Comparison of ENCODE assay signal across 22 cellular contexts in genomic region chr15:70437882-70438331, GRCh38.
DNase-seq lines count a peak whose midpoint lies in the region; ATAC-seq, FAIRE-seq and TF ChIP-seq lines count a peak whose summit lies in the region.
"Had no signal": no experiment of that assay in that cellular context is flagged by ENCODE, and none has a peak within 500 bp of the region (broad histone marks: within the 10 kb centered on the region; RNA-seq: fewer than 3 reads in every experiment).

No MANE protein-coding gene starts in this region.

- no peaks in the 10 kb centered on the region for H3K36me3 ChIP-seq in Caco-2 (ENCODE audit: control insufficient read depth, insufficient read depth, low read length)
- H3K36me3 ChIP-seq in HCT116 (ENCODE audit: control insufficient read depth in 1 of 2, insufficient read depth in 2 of 2, low read length in 2 of 2): no peaks in the 10 kb centered on the region
- H3K36me3 ChIP-seq in RWPE2 (ENCODE audit: low read depth): no peaks in the 10 kb centered on the region
- H3K36me3 ChIP-seq: breast epithelium, left lung, SJSA1, thyroid gland had no signal

- intact Hi-C loops in Caco-2 (cut with micrococcal nuclease; ENCODE audit: unreplicated experiment): no loop called here
- intact Hi-C loops in HCT116 (cut with micrococcal nuclease): no loop called here
- intact Hi-C loops in CD4-positive, alpha-beta T cell (cut with DNase I, micrococcal nuclease): no loop called here

- H3K27me3 Mint-ChIP-seq in Caco-2 (ENCODE audit: insufficient read depth, unreplicated experiment): no peaks in the 10 kb centered on the region
- H3K27me3 Mint-ChIP-seq in CD4-positive, alpha-beta T cell: peaks cover 13% of the 10 kb centered on the region

- FAIRE-seq in frontal cortex (lab: Jason Lieb, UNC): no peak
- FAIRE-seq: small intestine had no signal

- TF ChIP-seq CTCF in Caco-2 (IDR thresholded peaks at IDR 0.05; ENCODE audit: insufficient read depth in 1 of 2, low read depth in 1 of 2, low read length in 1 of 2, severe bottlenecking in 1 of 2, unreplicated experiment in 1 of 2) (no peak), HCT116 (IDR thresholded peaks at IDR 0.05 in 2 of 3, conservative IDR thresholded peaks at IDR 0.05 in 1 of 3; ENCODE audit: borderline replicate concordance in 1 of 3, insufficient read depth in 1 of 3, low read depth in 2 of 3, low read length in 2 of 3) (no peak), RWPE2 (IDR thresholded peaks at IDR 0.05; ENCODE audit: poor library complexity, severe bottlenecking) (peak; percentile 91), fibroblast of mammary gland (conservative IDR thresholded peaks at IDR 0.05; ENCODE audit: control insufficient read depth, insufficient read depth, low read depth, low read length) (no peak)
- no peak for TF ChIP-seq CTCF in CD4-positive, alpha-beta T cell (IDR thresholded peaks at IDR 0.05)

- ATAC-seq in HCT116: no peak
- ATAC-seq in RWPE2 (ENCODE audit: low read depth): peak; percentile 93
- no peak for ATAC-seq in HG03571 (IDR thresholded peaks at IDR 0.05; ENCODE audit: unreplicated experiment)
- no peak for ATAC-seq in CD4-positive, alpha-beta T cell (ENCODE audit: poor library complexity)
- ATAC-seq: left lung had no signal

- CTCF ChIA-PET in Caco-2 (lab: Charles Lee) (interaction anchor here (1.1 kb wide), 1 partner anchor 25 kb away, joined by 4 read pairs; no protein-coding TSS in a partner anchor), HCT116 (lab: Charles Lee) (no interaction called here)
- CTCF ChIA-PET in CD4-positive, alpha-beta T cell (lab: Charles Lee): no interaction called here

- no peak overlapping the region for H3K27ac Mint-ChIP-seq in Caco-2 (ENCODE audit: unreplicated experiment)
- no peak overlapping the region for H3K27ac Mint-ChIP-seq in CD4-positive, alpha-beta T cell
- H3K27ac Mint-ChIP-seq: activated CD4-positive, alpha-beta T cell treated with anti-CD3 and anti-CD28 coated beads, Interleukin-2, amount 10 ng/mL, durations not matched to agents 24 days and 14 days; activated naive CD8-positive, alpha-beta T cell treated with anti-CD3 and anti-CD28 coated beads for 36 hours; HFFc6 had no signal

- BruUV-seq in Caco-2 (replicated peaks; lab: Mats Ljungman, UMichigan) (no TSS peak), HCT116 (replicated peaks; lab: Mats Ljungman, UMichigan) (no TSS peak)

- H3K27ac ChIP-seq in HCT116 (ENCODE audit: low read depth, low read length): no peak overlapping the region
- peak overlapping the region; percentile 48 for H3K27ac ChIP-seq in RWPE2 (ENCODE audit: poor library complexity, severe bottlenecking)
- no peak overlapping the region for H3K27ac ChIP-seq in CD4-positive, alpha-beta T cell (ENCODE audit: low read depth, low read length)
- H3K27ac ChIP-seq: breast epithelium, left lung, parathyroid adenoma, SJSA1, thyroid gland had no signal

- H3K9me2 ChIP-seq in HCT116 (ENCODE audit: insufficient read depth): no peaks in the 10 kb centered on the region

- peaks cover 25% of the 10 kb centered on the region for H3K4me1 Mint-ChIP-seq in Caco-2 (ENCODE audit: low read depth, unreplicated experiment)
- H3K4me1 Mint-ChIP-seq in CD4-positive, alpha-beta T cell (ENCODE audit: low read depth): peaks cover 27% of the 10 kb centered on the region

- no peak overlapping the region for H3K9ac ChIP-seq in HCT116 (ENCODE audit: low read length)
- H3K9ac ChIP-seq: parathyroid adenoma had no signal

- POLR2A ChIA-PET in Caco-2 (lab: Charles Lee): no interaction called here
- POLR2A ChIA-PET in HCT116 (lab: Charles Lee): no interaction called here
- POLR2A ChIA-PET in CD4-positive, alpha-beta T cell (lab: Charles Lee): no interaction called here

- H3K27me3 ChIP-seq in Caco-2 (replicated peaks; ENCODE audit: control insufficient read depth, insufficient read depth, low read length) (no peaks in the 10 kb centered on the region), HCT116 (ENCODE audit: insufficient read depth, low read length) (peaks cover 12% of the 10 kb centered on the region; the same call in 1 of the 2 replicates), RWPE2 (ENCODE audit: insufficient read depth, poor library complexity, severe bottlenecking) (no peaks in the 10 kb centered on the region)
- H3K27me3 ChIP-seq in CD4-positive, alpha-beta T cell (ENCODE audit: control insufficient read depth, insufficient read depth, low read length): no peaks in the 10 kb centered on the region
- H3K27me3 ChIP-seq: breast epithelium, left lung, thyroid gland had no signal

- H3K9me3 Mint-ChIP-seq in Caco-2 (ENCODE audit: unreplicated experiment): no peaks in the 10 kb centered on the region
- no peaks in the 10 kb centered on the region for H3K9me3 Mint-ChIP-seq in CD4-positive, alpha-beta T cell
- H3K9me3 Mint-ChIP-seq: activated CD4-positive, alpha-beta T cell treated with anti-CD3 and anti-CD28 coated beads, Interleukin-2, amount 10 ng/mL, durations not matched to agents 24 days and 14 days; activated naive CD8-positive, alpha-beta T cell treated with anti-CD3 and anti-CD28 coated beads for 36 hours; HFFc6 had no signal

- TF ChIP-seq POLR2A in HCT116 (IDR thresholded peaks at IDR 0.05; ENCODE audit: borderline replicate concordance, extremely low read depth, insufficient read depth, insufficient read length): no peak

- no peak overlapping the region for H3K4me3 Mint-ChIP-seq in Caco-2 (ENCODE audit: unreplicated experiment)
- no peak overlapping the region for H3K4me3 Mint-ChIP-seq in CD4-positive, alpha-beta T cell
- H3K4me3 Mint-ChIP-seq: activated CD4-positive, alpha-beta T cell treated with anti-CD3 and anti-CD28 coated beads, Interleukin-2, amount 10 ng/mL, durations not matched to agents 24 days and 14 days; activated naive CD8-positive, alpha-beta T cell treated with anti-CD3 and anti-CD28 coated beads for 36 hours; HFFc6 had no signal

- H3K36me3 Mint-ChIP-seq in Caco-2 (ENCODE audit: insufficient read depth, unreplicated experiment): no peaks in the 10 kb centered on the region
- H3K36me3 Mint-ChIP-seq in CD4-positive, alpha-beta T cell (ENCODE audit: low read depth): no peaks in the 10 kb centered on the region
- H3K36me3 Mint-ChIP-seq: activated naive CD8-positive, alpha-beta T cell treated with anti-CD3 and anti-CD28 coated beads for 36 hours had no signal

- no peak overlapping the region for H3K4me2 ChIP-seq in HCT116 (ENCODE audit: low read length)

- H3K9me3 ChIP-seq in Caco-2 (no peaks in the 10 kb centered on the region), HCT116 (ENCODE audit: control insufficient read depth in 1 of 2, insufficient read depth in 1 of 2, low read depth in 1 of 2, low read length in 2 of 2) (no peaks in the 10 kb centered on the region), RWPE2 (ENCODE audit: severe bottlenecking) (no peaks in the 10 kb centered on the region)
- H3K9me3 ChIP-seq in CD4-positive, alpha-beta T cell (ENCODE audit: control insufficient read depth, low read length): no peaks in the 10 kb centered on the region
- H3K9me3 ChIP-seq: breast epithelium, left lung, SJSA1, thyroid gland had no signal

- no peak overlapping the region for H2AFZ ChIP-seq in HCT116 (ENCODE audit: low read depth, low read length, poor library complexity, severe bottlenecking)
- H2AFZ ChIP-seq: parathyroid adenoma had no signal

- DNase-seq in Caco-2: peak; percentile 59 to 69
- no peak for DNase-seq in HCT116 (ENCODE audit: low read depth, low spot score)
- DNase-seq in RWPE2 (ENCODE audit: low spot score): peak; percentile 89
- peak; percentile 20 for DNase-seq in fibroblast of mammary gland (ENCODE audit: low read depth)
- no peak for DNase-seq in activated CD4-positive, alpha-beta T cell treated with anti-CD3 and anti-CD28 coated beads for 4 hours
- DNase-seq in frontal cortex (ENCODE audit: low spot score in 2 of 2): no peak
- DNase-seq in CD4-positive, alpha-beta T cell: no peak
- DNase-seq: activated CD4-positive, alpha-beta T cell treated with anti-CD3 and anti-CD28 coated beads, Interleukin-2, amount 10 ng/mL, durations not matched to agents 24 days and 14 days; activated naive CD8-positive, alpha-beta T cell treated with anti-CD3 and anti-CD28 coated beads for 36 hours; activated T-cell treated with anti-CD3 and anti-CD28 coated beads for 4 hours; AML-193; effector CD4-positive, alpha-beta T cell; HFFc6; KBM-7; left lung; small intestine; T-helper 9 cell; thyroid gland had no signal

- no peaks in the 10 kb centered on the region for H3K79me2 ChIP-seq in HCT116 (ENCODE audit: insufficient read depth, low read length)
- H3K79me2 ChIP-seq: parathyroid adenoma had no signal

- H3K4me1 ChIP-seq in Caco-2 (peaks cover 48% of the 10 kb centered on the region), HCT116 (ENCODE audit: control insufficient read depth in 1 of 2, insufficient read depth in 2 of 2, low read length in 2 of 2) (no peaks in the 10 kb centered on the region), RWPE2 (ENCODE audit: insufficient read depth, poor library complexity, severe bottlenecking) (peaks cover 15% of the 10 kb centered on the region)
- H3K4me1 ChIP-seq: SJSA1, thyroid gland had no signal

- 0 out of 2 replicates have a peak, but pooled peaks have one; percentile 4 for TF ChIP-seq RAD21 in HCT116 (IDR thresholded peaks at IDR 0.05; ENCODE audit: low read depth)

- H4K20me1 ChIP-seq in HCT116 (ENCODE audit: insufficient read depth): no peaks in the 10 kb centered on the region

- no peak overlapping the region for H3K4me3 ChIP-seq in Caco-2 (ENCODE audit: low read depth, low read length)
- no peak overlapping the region for H3K4me3 ChIP-seq in HCT116 (replicated peaks in 1 of 2; ENCODE audit: low read depth in 1 of 2, low read length in 2 of 2)
- no peak overlapping the region for H3K4me3 ChIP-seq in RWPE2 (ENCODE audit: severe bottlenecking)
- no peak overlapping the region for H3K4me3 ChIP-seq in fibroblast of mammary gland (ENCODE audit: control insufficient read depth, low read depth, low read length)
- H3K4me3 ChIP-seq: breast epithelium, left lung, SJSA1, thyroid gland had no signal

- RAD21 ChIA-PET in HCT116 (lab: Charles Lee; ENCODE audit: low non-redundant PET in 1 of 2, low total read pairs in 2 of 2, uncharacterized antibody in 2 of 2, unreplicated experiment in 2 of 2): no interaction called here

Comparison
In these comparisons a context has a peak if more than half of its experiments do, and no peak if none do; other contexts are left out.
1. DNase-seq: peak in Caco-2 (2 of 2), RWPE2 (single experiment) and fibroblast of mammary gland (single experiment); none in HCT116 (single experiment), activated CD4-positive, alpha-beta T cell treated with anti-CD3 and anti-CD28 coated beads for 4 hours (0 of 2), frontal cortex (0 of 2) and CD4-positive, alpha-beta T cell (0 of 10).